In genomic region chr1:184753608-184754478, GRCh38 we compare ENCODE assay signal across 8 cellular contexts. TPM values are rescaled to one million over a fixed set of nuclear protein-coding genes. Genes with fewer than 3 reads are reported as not detected.
A peak's percentile ranks its signal among the peaks of the same experiment; 100 is the strongest.
DNase-seq lines count a peak whose midpoint lies in the region; ATAC-seq and FAIRE-seq lines count a peak whose summit lies in the region.

No MANE protein-coding gene starts in this region.

- peak overlapping the region; percentile 89 to 97 (median 92) for H3K4me3 Mint-ChIP-seq in naive thymus-derived CD8-positive, alpha-beta T cell

- peak; percentile 47 for FAIRE-seq in GM18507 (lab: Jason Lieb, UNC)

- POLR2A ChIA-PET in naive thymus-derived CD8-positive, alpha-beta T cell (lab: Charles Lee), result interaction anchor here (0.7 to 2.3 kb wide), 7 partner anchors 10 to 487 kb away, joined by 3 to 16 read pairs (median 4); partner anchors contain the start of genes RNF2, SWT1 and TRMT1L

- peaks cover 0 to 8% (median 2%) of the 10 kb centered on the region in 5 donors for H3K27me3 Mint-ChIP-seq in naive thymus-derived CD8-positive, alpha-beta T cell

- no peaks in the 10 kb centered on the region for H3K9me3 Mint-ChIP-seq in naive thymus-derived CD8-positive, alpha-beta T cell

- H3K27ac Mint-ChIP-seq in naive thymus-derived CD8-positive, alpha-beta T cell, result peak overlapping the region; percentile 87 to 97 (median 93)

- H3K36me3 Mint-ChIP-seq in naive thymus-derived CD8-positive, alpha-beta T cell, result peaks cover 0 to under 1% (median 0%) of the 10 kb centered on the region in 3 donors

- peaks cover 15 to 54% (median 34%) of the 10 kb centered on the region in 4 donors for H3K4me1 Mint-ChIP-seq in naive thymus-derived CD8-positive, alpha-beta T cell

- ATAC-seq in HG02852 (IDR thresholded peaks at IDR 0.05; ENCODE audit: unreplicated experiment), result peak; percentile 7
- peak; percentile 2 to 13 for ATAC-seq in naive thymus-derived CD8-positive, alpha-beta T cell

- DNase-seq in GM18507 (ENCODE audit: extremely low spot score, insufficient read length, low read depth) (no peak), NCI-H526 (lab: John Stamatoyannopoulos, UW) (peak; percentile 84 to 91), fibroblast of gingiva (ENCODE audit: low read depth) (peak; percentile 3), GM19238 (ENCODE audit: insufficient read length, low spot score) (no peak)
- peak; percentile 81 for DNase-seq in activated CD8-positive, alpha-beta memory T cell treated with anti-CD3 and anti-CD28 coated beads, Interleukin-2, amount 50 U/mL, for 48 hours
- DNase-seq in naive thymus-derived CD8-positive, alpha-beta T cell, result peak in 5 of 10 donors; percentile 19 to 48 (median 25)

- peak overlapping the region; percentile 89 for H3K27ac ChIP-seq in temporal lobe (ENCODE audit: low read depth, low read length)

RNA-seq across cellular contexts. Expression of gene EDEM3, which starts 0.8 kb away (rescaled TPM):
- total RNA-seq in naive thymus-derived CD8-positive, alpha-beta T cell, result 10 to 100 TPM; 38.9 to 43.0 TPM
- 10 to 100 TPM in 2 of 3 donors, 1 to 10 TPM in 1; 8.8 to 14.1 (median 12.5) TPM for polyA plus RNA-seq in naive thymus-derived CD8-positive, alpha-beta T cell
- 60.2 TPM for total RNA-seq in temporal lobe

Comparison
In these comparisons a context has a peak if more than half of its experiments do, and no peak if none do; other contexts are left out.
1. DNase-seq: peak in NCI-H526 (2 of 2), activated CD8-positive, alpha-beta memory T cell treated with anti-CD3 and anti-CD28 coated beads, Interleukin-2, amount 50 U/mL, for 48 hours (single experiment) and fibroblast of gingiva (single experiment); none in GM18507 (single experiment) and GM19238 (single experiment).